9 cellular contexts compared by ENCODE assay signal in genomic region chr2:167294775-167295140, GRCh38. TPM values are rescaled to one million over a fixed set of nuclear protein-coding genes. Genes with fewer than 3 reads are reported as not detected.
DNase-seq lines count a peak whose midpoint lies in the region; ATAC-seq, FAIRE-seq and TF ChIP-seq lines count a peak whose summit lies in the region.
"Had no signal": no experiment of that assay in that cellular context is flagged by ENCODE, and none has a peak within 500 bp of the region (broad histone marks: within the 10 kb centered on the region; RNA-seq: fewer than 3 reads in every experiment).

No MANE protein-coding gene starts in this region.

- no peak for DNase-seq in HFFc6
- DNase-seq in cardiac fibroblast (ENCODE audit: low read depth in 2 of 2): peak; percentile 5 to 52
- no peak for DNase-seq in stimulated activated CD4-positive, alpha-beta T cell treated with anti-CD3 and anti-CD28 coated beads, Interleukin-4, amount 100 ng/mL, for 4 hours
- DNase-seq in NOMO-1 treated with dmso at 0.1 percent for 144 hours (lab: John Stamatoyannopoulos, UW; ENCODE audit: unreplicated experiment): no peak
- no peak for DNase-seq in COLO829 (ENCODE audit: low spot score)

- H3K4me3 ChIP-seq in cardiac fibroblast (replicated peaks in 1 of 2; ENCODE audit: low read depth in 2 of 2, low read length in 2 of 2) (peak overlapping the region; percentile 14 to 56), mucosa of stomach (ENCODE audit: low read length) (peak overlapping the region; percentile 2)

- H3K27me3 ChIP-seq in mucosa of stomach (ENCODE audit: control insufficient read depth, insufficient read depth, low read length): peaks cover 32% of the 10 kb centered on the region

- peak overlapping the region; percentile 91 for H3K4me3 Mint-ChIP-seq in HFFc6

- H3K9ac ChIP-seq in mucosa of stomach (ENCODE audit: low read length): no peak overlapping the region

- peaks cover 19% of the 10 kb centered on the region for H3K4me1 ChIP-seq in mucosa of stomach (ENCODE audit: control insufficient read depth, insufficient read depth, low read length)

- peaks cover 12% of the 10 kb centered on the region for H3K4me1 Mint-ChIP-seq in HFFc6 (ENCODE audit: low read depth)

- no peaks in the 10 kb centered on the region for H3K36me3 ChIP-seq in mucosa of stomach (ENCODE audit: control insufficient read depth, insufficient read depth, low read length)
- H3K36me3 ChIP-seq: left lung had no signal

- no peaks in the 10 kb centered on the region for H3K36me3 Mint-ChIP-seq in HFFc6 (ENCODE audit: low read depth)

- ATAC-seq in HG03280 (IDR thresholded peaks at IDR 0.05; ENCODE audit: unreplicated experiment): no peak
- ATAC-seq: left lung had no signal

- peak; percentile 66 for FAIRE-seq in A204.1 (lab: Jason Lieb, UNC)

- TF ChIP-seq CTCF in HFFc6 (IDR thresholded peaks at IDR 0.05): no peak
- TF ChIP-seq CTCF in cardiac fibroblast (IDR thresholded peaks at IDR 0.05; ENCODE audit: low read depth, low read length): no peak

- no peaks in the 10 kb centered on the region for H3K9me3 ChIP-seq in mucosa of stomach (ENCODE audit: control insufficient read depth, low read length)
- H3K9me3 ChIP-seq: left lung had no signal

- H3K27ac Mint-ChIP-seq in HFFc6: no peak overlapping the region

- peaks cover 6% of the 10 kb centered on the region for H3K27me3 Mint-ChIP-seq in HFFc6 (ENCODE audit: insufficient read depth)

- no peaks in the 10 kb centered on the region for H3K9me3 Mint-ChIP-seq in HFFc6

RNA-seq across cellular contexts. Expression of gene B3GALT1, which starts 2.0 kb away (rescaled TPM):
- total RNA-seq in HFFc6 (2021; fragmentation: NEBNext Ultra II Directional; extraction: Animal tissue kit (Norgen Biotek cat#: 25700)): not detected

Comparison
In these comparisons a context has a peak if more than half of its experiments do, and no peak if none do; other contexts are left out.
1. DNase-seq: peak in cardiac fibroblast (2 of 2); none in HFFc6 (single experiment), stimulated activated CD4-positive, alpha-beta T cell treated with anti-CD3 and anti-CD28 coated beads, Interleukin-4, amount 100 ng/mL, for 4 hours (0 of 2), NOMO-1 treated with dmso at 0.1 percent for 144 hours (single experiment) and COLO829 (single experiment).